Comparison of ENCODE assay signal across 9 cellular contexts in the genomic region with DNA sequence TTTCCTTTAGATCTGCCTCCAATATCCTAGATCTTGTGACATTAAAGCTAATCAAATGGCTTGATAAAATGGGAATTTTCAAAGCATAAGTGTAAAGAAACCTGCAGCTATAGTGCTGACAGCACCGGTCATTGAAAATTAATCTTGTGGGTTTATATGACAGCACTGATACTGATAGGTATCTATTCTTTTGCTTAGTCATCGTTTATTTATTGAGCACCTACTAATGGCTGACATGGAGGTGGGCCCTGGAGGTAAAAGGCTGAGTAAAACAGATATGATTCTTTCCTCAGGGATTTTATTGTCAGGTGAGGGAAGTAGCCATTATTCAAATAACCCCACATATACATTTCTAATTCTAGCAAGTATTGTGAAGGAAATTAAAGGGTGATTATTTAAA.
"Had no signal": no experiment of that assay in that cellular context is flagged by ENCODE, and none has a peak within 500 bp of the region (broad histone marks: within the 10 kb centered on the region; RNA-seq: fewer than 3 reads in every experiment).

No MANE protein-coding gene starts in this region.

- H2AFZ ChIP-seq: GM23248 had no signal

- H3K27ac ChIP-seq: GM23248, KMS-11 had no signal

- H3K9ac ChIP-seq: GM23248, KMS-11 had no signal

- H3K4me2 ChIP-seq: KMS-11 had no signal

- DNase-seq: GM23248, GOT3, H9, HCEC 1CT, Karpas-422, KBM-7 had no signal

- FAIRE-seq: H54, HTR-8/SVneo had no signal

- H3K4me3 ChIP-seq: GM23248 had no signal
